18 cellular contexts compared by ENCODE assay signal in genomic region chr1:52356818-52357355, GRCh38.
"Had no signal": no experiment of that assay in that cellular context is flagged by ENCODE, and none has a peak within 500 bp of the region (broad histone marks: within the 10 kb centered on the region; RNA-seq: fewer than 3 reads in every experiment).

No MANE protein-coding gene starts in this region.

- H3K4me3 ChIP-seq: breast epithelium, hepatocyte, neural progenitor cell, prostate gland, SK-N-MC, tibial artery had no signal

- DNase-seq: activated CD4-positive, alpha-beta T cell treated with anti-CD3 and anti-CD28 coated beads, Interleukin-2, amount 10 ng/mL, durations not matched to agents 7 days and 5 days; activated T-cell treated with anti-CD3 and anti-CD28 coated beads, Interleukin-2, amount 50 U/mL, for 1 hour; amniotic stem cell; effector memory CD4-positive, alpha-beta T cell; glutamatergic neuron; immature natural killer cell; midbrain; stimulated activated CD4-positive, alpha-beta T cell treated with anti-CD3 and anti-CD28 coated beads, Interleukin-4, amount 100 ng/mL, for 1 hour; stimulated activated naive CD4-positive, alpha-beta T cell treated with Interleukin-2 at 50 U/mL for 16 hours; tibial artery had no signal

- H3K79me2 ChIP-seq: hepatocyte had no signal

- H3K9me3 ChIP-seq: breast epithelium, prostate gland, tibial artery had no signal

- H2AFZ ChIP-seq: hepatocyte, neural progenitor cell had no signal

- H3K27ac ChIP-seq: breast epithelium, hepatocyte, neural progenitor cell, prostate gland, SK-N-MC, tibial artery had no signal

- H3K9me3 Mint-ChIP-seq: activated CD4-positive, alpha-beta T cell treated with anti-CD3 and anti-CD28 coated beads, Interleukin-2, amount 10 ng/mL, durations not matched to agents 7 days and 5 days; central memory CD8-positive, alpha-beta T cell; neural progenitor cell had no signal

- H3K36me3 ChIP-seq: neural progenitor cell had no signal

- H3K27ac Mint-ChIP-seq: activated CD4-positive, alpha-beta T cell treated with anti-CD3 and anti-CD28 coated beads, Interleukin-2, amount 10 ng/mL, durations not matched to agents 7 days and 5 days; neural progenitor cell had no signal

- H3K27me3 ChIP-seq: breast epithelium, hepatocyte, neural progenitor cell, tibial artery had no signal

- H3K9ac ChIP-seq: neural progenitor cell had no signal

- H3K27me3 Mint-ChIP-seq: activated CD4-positive, alpha-beta T cell treated with anti-CD3 and anti-CD28 coated beads, Interleukin-2, amount 10 ng/mL, durations not matched to agents 7 days and 5 days; activated naive CD8-positive, alpha-beta T cell; central memory CD8-positive, alpha-beta T cell had no signal

- H3K4me3 Mint-ChIP-seq: activated CD4-positive, alpha-beta T cell treated with anti-CD3 and anti-CD28 coated beads, Interleukin-2, amount 10 ng/mL, durations not matched to agents 7 days and 5 days; activated naive CD8-positive, alpha-beta T cell; central memory CD8-positive, alpha-beta T cell; immature natural killer cell; neural progenitor cell had no signal

- ATAC-seq: esophagus mucosa had no signal

- H3K4me2 ChIP-seq: hepatocyte, neural progenitor cell had no signal

- H3K4me1 Mint-ChIP-seq: neural progenitor cell had no signal

- H3K4me1 ChIP-seq: breast epithelium, prostate gland, tibial artery had no signal
